Comparison of ENCODE assay signal across 8 cellular contexts in the genomic region with DNA sequence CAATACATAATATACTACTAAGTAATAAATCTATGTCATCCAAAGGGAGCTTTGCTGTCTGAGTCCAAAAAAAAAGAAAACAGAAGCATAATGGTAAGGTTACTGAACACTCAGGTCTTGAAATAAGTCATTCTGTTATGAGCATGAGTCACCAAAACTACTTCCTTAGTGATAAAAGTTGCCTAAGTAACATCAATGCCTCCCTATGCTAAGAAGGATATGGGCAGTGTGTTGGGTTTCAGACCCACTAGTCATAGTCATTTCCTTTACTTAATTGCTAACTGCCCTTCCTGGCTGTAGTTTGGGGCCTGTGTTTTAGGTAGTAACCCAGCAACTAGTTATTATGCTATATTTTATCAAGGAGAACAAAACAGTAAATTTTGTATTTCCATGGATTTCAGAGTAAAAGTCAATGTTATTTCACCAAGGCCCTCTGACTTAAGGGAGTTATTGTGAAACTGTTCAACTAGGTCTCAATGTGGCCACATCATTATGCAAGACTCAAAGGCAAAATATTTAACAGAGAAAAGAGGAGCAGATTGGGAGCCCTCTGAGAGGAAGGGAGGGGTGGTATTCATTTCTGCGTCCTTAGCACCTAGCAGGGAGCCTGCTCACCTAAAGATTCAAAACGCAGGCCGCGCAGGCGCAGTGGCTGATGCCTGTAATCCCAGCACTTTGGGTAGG. TPM values are rescaled to one million over a fixed set of nuclear protein-coding genes. Genes with fewer than 3 reads are reported as not detected.
DNase-seq lines count a peak whose midpoint lies in the region; ATAC-seq lines count a peak whose summit lies in the region.

No MANE protein-coding gene starts in this region.

- ATAC-seq in GM19395 (IDR thresholded peaks at IDR 0.05; ENCODE audit: unreplicated experiment) (peak; percentile 100), HG03354 (IDR thresholded peaks at IDR 0.05; ENCODE audit: poor library complexity, severe bottlenecking, unreplicated experiment) (peak; percentile 99)

- H3K4me3 Mint-ChIP-seq in CD4-positive, alpha-beta memory T cell: no peak overlapping the region
- H3K4me3 Mint-ChIP-seq in T-helper 2 cell treated with Interferon-gamma antibody and Interleukin-4, amounts not matched to agents 5 μg/mL and 100 μg/mL, for 36 hours: peak overlapping the region; percentile 65

- H3K9me3 ChIP-seq in CD4-positive, alpha-beta memory T cell (ENCODE audit: control insufficient read depth in 1 of 2, low read length in 2 of 2): no peaks in the 10 kb centered on the region

- CTCF ChIA-PET in CD4-positive, alpha-beta memory T cell (lab: Charles Lee; ENCODE audit: partially characterized antibody): interaction anchor here (1.3 kb wide), 1 partner anchor 13 kb away, joined by 7 read pairs; no protein-coding TSS in a partner anchor

- no peaks in the 10 kb centered on the region for H3K9me3 Mint-ChIP-seq in CD4-positive, alpha-beta memory T cell
- H3K9me3 Mint-ChIP-seq in T-helper 2 cell treated with Interferon-gamma antibody and Interleukin-4, amounts not matched to agents 5 μg/mL and 100 μg/mL, for 36 hours: no peaks in the 10 kb centered on the region

- peak overlapping the region; percentile 56 for H3K27ac ChIP-seq in CD4-positive, alpha-beta memory T cell (ENCODE audit: low read depth, low read length)

- H3K36me3 Mint-ChIP-seq in CD4-positive, alpha-beta memory T cell: peaks cover 21 to 24% of the 10 kb centered on the region in 2 donors
- peaks cover 33% of the 10 kb centered on the region for H3K36me3 Mint-ChIP-seq in T-helper 2 cell treated with Interferon-gamma antibody and Interleukin-4, amounts not matched to agents 5 μg/mL and 100 μg/mL, for 36 hours (ENCODE audit: low read depth)

- H3K27me3 ChIP-seq in CD4-positive, alpha-beta memory T cell (ENCODE audit: insufficient read depth, low read length): no peaks in the 10 kb centered on the region

- intact Hi-C loops in CD4-positive, alpha-beta memory T cell (cut with micrococcal nuclease): loop anchor here (1.0 kb wide), 1 partner anchor 12 kb away; the partner anchor contains the start of gene VIM

- peaks cover 8 to 39% (median 11%) of the 10 kb centered on the region in 4 donors for H3K4me1 Mint-ChIP-seq in CD4-positive, alpha-beta memory T cell
- H3K4me1 Mint-ChIP-seq in T-helper 2 cell treated with Interferon-gamma antibody and Interleukin-4, amounts not matched to agents 5 μg/mL and 100 μg/mL, for 36 hours (ENCODE audit: low read depth): peaks cover 27% of the 10 kb centered on the region

- H3K27me3 Mint-ChIP-seq in CD4-positive, alpha-beta memory T cell: no peaks in the 10 kb centered on the region
- H3K27me3 Mint-ChIP-seq in T-helper 2 cell treated with Interferon-gamma antibody and Interleukin-4, amounts not matched to agents 5 μg/mL and 100 μg/mL, for 36 hours (ENCODE audit: low read depth): no peaks in the 10 kb centered on the region

- H3K36me3 ChIP-seq in CD4-positive, alpha-beta memory T cell (ENCODE audit: insufficient read depth, low read length): no peaks in the 10 kb centered on the region

- no peak overlapping the region for H3K4me3 ChIP-seq in CD4-positive, alpha-beta memory T cell (ENCODE audit: low read length in 2 of 2)

- POLR2A ChIA-PET in CD4-positive, alpha-beta memory T cell (lab: Charles Lee; ENCODE audit: partially characterized antibody): interaction anchor here (0.6 to 2.8 kb wide), 4 partner anchors 10 to 298 kb away, joined by 3 to 41 read pairs (median 10); partner anchors contain the start of genes TRDMT1 and VIM

- DNase-seq in CD4-positive, alpha-beta memory T cell: peak in 4 of 5 donors; percentile 36 to 72 (median 47)
- DNase-seq in T-helper 2 cell treated with Interferon-gamma antibody and Interleukin-4, amounts not matched to agents 5 μg/mL and 100 μg/mL, for 36 hours (ENCODE audit: low spot score): peak; percentile 57
- DNase-seq in fibroblast of gingiva (ENCODE audit: low read depth): peak; percentile 96
- DNase-seq in pulmonary artery endothelial cell (ENCODE audit: low read depth, low spot score): peak; percentile 99
- DNase-seq in activated effector memory CD4-positive, alpha-beta T cell treated with Interleukin-2 at 50 U/mL for 16 hours: no peak
- no peak for DNase-seq in NCI-H1436 (lab: John Stamatoyannopoulos, UW)

- H3K4me1 ChIP-seq in CD4-positive, alpha-beta memory T cell (ENCODE audit: insufficient read depth, low read length): peaks cover 17% of the 10 kb centered on the region

- H3K27ac Mint-ChIP-seq in CD4-positive, alpha-beta memory T cell: peak overlapping the region; percentile 78 to 93 (median 87)
- H3K27ac Mint-ChIP-seq in T-helper 2 cell treated with Interferon-gamma antibody and Interleukin-4, amounts not matched to agents 5 μg/mL and 100 μg/mL, for 36 hours: peak overlapping the region; percentile 94

RNA-seq across cellular contexts. Expression of gene VIM, which starts 11.7 kb away (rescaled TPM):
- 100 to 1,000 TPM; 657 to 677 TPM for total RNA-seq in CD4-positive, alpha-beta memory T cell
- polyA plus RNA-seq in CD4-positive, alpha-beta memory T cell: 100 to 1,000 TPM; 309 to 696 TPM
- 5,223 and 8,926 TPM in 2 replicates for total RNA-seq in pulmonary artery endothelial cell

RNA-seq across cellular contexts. Expression of gene TRDMT1, which starts 14.9 kb away (rescaled TPM):
- total RNA-seq in CD4-positive, alpha-beta memory T cell: 10 to 100 TPM; 20.2 to 21.3 TPM
- 1 to 10 TPM; 7.3 to 8.2 TPM for polyA plus RNA-seq in CD4-positive, alpha-beta memory T cell
- 4.9 and 6.7 TPM in 2 replicates for total RNA-seq in pulmonary artery endothelial cell

Comparison
In these comparisons a context has a peak if more than half of its experiments do, and no peak if none do; other contexts are left out.
1. DNase-seq: peak in CD4-positive, alpha-beta memory T cell (4 of 5), T-helper 2 cell treated with Interferon-gamma antibody and Interleukin-4, amounts not matched to agents 5 μg/mL and 100 μg/mL, for 36 hours (single experiment), fibroblast of gingiva (single experiment) and pulmonary artery endothelial cell (single experiment); none in activated effector memory CD4-positive, alpha-beta T cell treated with Interleukin-2 at 50 U/mL for 16 hours (single experiment) and NCI-H1436 (single experiment).